In the genomic region with DNA sequence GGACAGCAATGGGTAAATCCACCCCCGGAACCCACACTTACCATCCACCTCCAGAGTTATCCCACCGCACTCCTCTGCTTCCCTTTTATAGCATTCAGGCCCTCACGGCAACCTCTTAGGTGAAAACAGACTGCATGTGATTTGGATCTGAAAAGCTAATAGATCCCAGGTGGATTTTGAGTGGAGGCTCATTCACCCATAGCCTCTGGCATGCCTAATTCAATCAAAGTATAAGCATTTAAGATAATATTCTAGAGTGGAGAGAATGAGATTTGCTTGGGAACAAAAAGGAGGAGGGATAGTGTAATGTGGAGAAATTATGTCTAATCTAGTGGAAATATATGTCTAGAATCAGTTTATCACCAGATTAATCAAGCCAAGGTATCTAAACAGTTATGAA, we compare ENCODE assay signal across 19 cellular contexts. TPM values are rescaled to one million over a fixed set of nuclear protein-coding genes. Genes with fewer than 3 reads are reported as not detected.
DNase-seq lines count a peak whose midpoint lies in the region; ATAC-seq, FAIRE-seq and TF ChIP-seq lines count a peak whose summit lies in the region.
"Had no signal": no experiment of that assay in that cellular context is flagged by ENCODE, and none has a peak within 500 bp of the region (broad histone marks: within the 10 kb centered on the region; RNA-seq: fewer than 3 reads in every experiment).

No MANE protein-coding gene starts in this region.

- H3K4ac ChIP-seq in IMR-90 (ENCODE audit: low read depth, low read length) (no peak overlapping the region), H1 (replicated peaks; ENCODE audit: insufficient read length, low read depth, low read length) (no peak overlapping the region)

- 59 to 70% (median 65%) methylated on average over 3 of the region's 3 CpGs for WGBS in heart left ventricle, 4 donors
- no CpG with 5 or more reads among the region's 3 CpGs for WGBS in IMR-90 (ENCODE audit: extremely low coverage in 2 of 2, insufficient read length in 1 of 2), 2 experiments
- whole genome bisulfite sequencing in H1 (ENCODE audit: extremely low coverage in 1 of 2, insufficient coverage in 1 of 2, insufficient read length in 1 of 2, insufficient replicate concordance in 2 of 2, low coverage in 1 of 2, low lambda C conversion rate in 2 of 2, missing lambda C conversion rate in 1 of 2), 2 experiments: 75% methylated on average over 3 of the region's 3 CpGs; no CpG with 5 or more reads in 1 of the 2 experiments

- H4K5ac ChIP-seq in IMR-90 (ENCODE audit: low read depth, low read length): no peak overlapping the region
- H4K5ac ChIP-seq in H1 (ENCODE audit: insufficient read length, low read depth, low read length): no peak overlapping the region

- no peak overlapping the region for H3K27ac Mint-ChIP-seq in GM23338
- H3K27ac Mint-ChIP-seq: B cell; CD4-positive, alpha-beta T cell; HFFc6 had no signal

- no peak for TF ChIP-seq RAD21 in IMR-90 (IDR thresholded peaks at IDR 0.05; ENCODE audit: low read length)
- no peak for TF ChIP-seq RAD21 in H1 (IDR thresholded peaks at IDR 0.05 in 1 of 2, conservative IDR thresholded peaks at IDR 0.05 in 1 of 2; ENCODE audit: low read depth in 2 of 2, low read length in 2 of 2)

- no peak overlapping the region for H2BK5ac ChIP-seq in IMR-90 (ENCODE audit: low read depth, low read length, poor library complexity, severe bottlenecking)
- no peak overlapping the region for H2BK5ac ChIP-seq in H1 (ENCODE audit: low read depth, low read length)

- no peak for FAIRE-seq in H1 (lab: Jason Lieb, UNC)
- FAIRE-seq: A204.1, GM12878, HepG2, HTR-8/SVneo had no signal

- no peaks in the 10 kb centered on the region for H3K9me1 ChIP-seq in IMR-90 (ENCODE audit: insufficient read depth, low read length)

- H3K4me3 ChIP-seq in heart left ventricle (peak overlapping the region; percentile 3 to 58 (median 52)), GM23338 (no peak overlapping the region), IMR-90 (ENCODE audit: insufficient read depth, low read depth, low read length) (no peak overlapping the region), H1 (ENCODE audit: extremely low read depth in 1 of 4, insufficient read depth in 2 of 4, low read depth in 3 of 4, low read length in 4 of 4) (no peak overlapping the region)
- H3K4me3 ChIP-seq: GM12878, GM23248, HAP-1 had no signal

- H3K56ac ChIP-seq in IMR-90 (ENCODE audit: extremely low read depth, insufficient read depth, low read length): no peak overlapping the region
- H3K56ac ChIP-seq in H1 (replicated peaks; ENCODE audit: insufficient read length, low read depth, low read length): peak overlapping the region; percentile 0

- H2BK120ac ChIP-seq in IMR-90 (ENCODE audit: low read depth, low read length) (no peak overlapping the region), H1 (replicated peaks; ENCODE audit: low read depth, low read length) (peak overlapping the region; percentile 7)

- no peak overlapping the region for H3K18ac ChIP-seq in IMR-90 (ENCODE audit: low read depth, low read length)
- no peak overlapping the region for H3K18ac ChIP-seq in H1 (ENCODE audit: extremely low read depth, low read length)

- TF ChIP-seq CTCF in heart left ventricle (IDR thresholded peaks at IDR 0.05) (no peak), GM23338 (conservative IDR thresholded peaks at IDR 0.05; ENCODE audit: low read depth in 2 of 2) (no peak), IMR-90 (conservative IDR thresholded peaks at IDR 0.05; ENCODE audit: low read depth, low read length) (no peak), H1 (IDR thresholded peaks at IDR 0.05; ENCODE audit: control extremely low read depth in 1 of 3, insufficient read depth in 1 of 3, low read depth in 1 of 3, low read length in 3 of 3) (no peak)

- peaks cover 33% of the 10 kb centered on the region for H3K4me1 Mint-ChIP-seq in GM23338
- H3K4me1 Mint-ChIP-seq: B cell had no signal

- no peaks in the 10 kb centered on the region for H3K23me2 ChIP-seq in H1 (ENCODE audit: low read depth, low read length)

- H3K4me1 ChIP-seq in heart left ventricle: peaks cover 7 to 27% (median 15%) of the 10 kb centered on the region in 12 donors
- H3K4me1 ChIP-seq in GM23338 (ENCODE audit: insufficient read depth): peaks cover 18% of the 10 kb centered on the region
- H3K4me1 ChIP-seq in IMR-90 (ENCODE audit: control insufficient read depth, insufficient read depth, low read length): no peaks in the 10 kb centered on the region
- peaks cover 4 to 13% (median 9%) of the 10 kb centered on the region in 4 experiments for H3K4me1 ChIP-seq in H1 (replicated peaks in 1 of 4; ENCODE audit: control insufficient read depth in 3 of 4, insufficient read depth in 4 of 4, low read length in 3 of 4)
- H3K4me1 ChIP-seq: HAP-1 had no signal

- H3K9me3 Mint-ChIP-seq in GM23338: no peaks in the 10 kb centered on the region
- H3K9me3 Mint-ChIP-seq: CD4-positive, alpha-beta T cell; HFFc6 had no signal

- no peak overlapping the region for H3K9ac ChIP-seq in IMR-90 (ENCODE audit: low read depth, low read length)
- H3K9ac ChIP-seq in H1 (replicated peaks in 1 of 4; ENCODE audit: extremely low read depth in 1 of 4, low read depth in 3 of 4, low read length in 3 of 4): no peak overlapping the region; a peak in 1 of 7 replicates
- H3K9ac ChIP-seq: GM23248 had no signal

- CTCF ChIA-PET in IMR-90 (lab: Yijun Ruan, JAX) (interaction anchor here (0.7 kb wide), 1 partner anchor 7 kb away, joined by 3 read pairs; no protein-coding TSS in a partner anchor), H1 (lab: Charles Lee; ENCODE audit: partially characterized antibody) (interaction anchor here (0.7 to 15.7 kb wide), 7 partner anchors 9 to 109 kb away, joined by 3 to 143 read pairs (median 4); a partner anchor contains a TSS)

- H2BK20ac ChIP-seq in IMR-90 (ENCODE audit: low read depth, low read length): no peak overlapping the region
- H2BK20ac ChIP-seq in H1 (ENCODE audit: low read length): no peak overlapping the region

- no peak overlapping the region for H2AK9ac ChIP-seq in IMR-90 (replicated peaks; ENCODE audit: low read depth, low read length, poor library complexity)

- peaks cover 6% of the 10 kb centered on the region; the same call in 1 of the 2 replicates for H3K9me2 ChIP-seq in GM23338 (ENCODE audit: insufficient read depth)

- H3K4me2 ChIP-seq in GM23338 (no peak overlapping the region), IMR-90 (ENCODE audit: low read depth, low read length) (no peak overlapping the region), H1 (ENCODE audit: insufficient read depth in 1 of 2, low read depth in 2 of 2, low read length in 2 of 2) (no peak overlapping the region)

- BruUV-seq in IMR-90 (replicated peaks; lab: Mats Ljungman, UMichigan): no TSS peak

- H2BK15ac ChIP-seq in IMR-90 (ENCODE audit: low read depth, low read length) (no peak overlapping the region), H1 (ENCODE audit: low read length) (no peak overlapping the region)

- peak overlapping the region in 4 of 12 donors; percentile 3 to 86 (median 78) for H3K27ac ChIP-seq in heart left ventricle
- H3K27ac ChIP-seq in GM23338 (ENCODE audit: low read depth): no peak overlapping the region
- no peak overlapping the region for H3K27ac ChIP-seq in IMR-90 (ENCODE audit: insufficient read depth, low read length)
- no peak overlapping the region for H3K27ac ChIP-seq in H1 (ENCODE audit: low read depth, low read length)
- H3K27ac ChIP-seq: GM23248 had no signal

- no peaks in the 10 kb centered on the region for H3K79me2 ChIP-seq in GM23338 (replicated peaks; ENCODE audit: insufficient read depth)
- H3K79me2 ChIP-seq in H1 (ENCODE audit: control insufficient read depth in 1 of 2, insufficient read depth in 2 of 2, low read length in 2 of 2): no peaks in the 10 kb centered on the region

- no peaks in the 10 kb centered on the region for H4K20me1 ChIP-seq in GM23338 (replicated peaks; ENCODE audit: insufficient read depth)
- no peaks in the 10 kb centered on the region for H4K20me1 ChIP-seq in IMR-90 (ENCODE audit: insufficient read depth, low read length)
- H4K20me1 ChIP-seq in H1 (replicated peaks in 1 of 2; ENCODE audit: control insufficient read depth in 1 of 2, insufficient read depth in 2 of 2, low read length in 2 of 2): no peaks in the 10 kb centered on the region

- POLR2A ChIA-PET in IMR-90 (lab: Charles Lee; ENCODE audit: unreplicated experiment) (no interaction called here), H1 (lab: Charles Lee; ENCODE audit: partially characterized antibody) (no interaction called here)

- no peaks in the 10 kb centered on the region for H3K36me3 ChIP-seq in heart left ventricle
- no peaks in the 10 kb centered on the region for H3K36me3 ChIP-seq in GM23338 (ENCODE audit: insufficient read depth)
- H3K36me3 ChIP-seq in IMR-90 (ENCODE audit: control insufficient read depth, insufficient read depth, low read length): no peaks in the 10 kb centered on the region
- no peaks in the 10 kb centered on the region for H3K36me3 ChIP-seq in H1 (ENCODE audit: control insufficient read depth in 2 of 4, insufficient read depth in 4 of 4, low read length in 3 of 4)
- H3K36me3 ChIP-seq: HAP-1 had no signal

- no peak for ATAC-seq in heart left ventricle
- no peak for ATAC-seq in left cardiac atrium
- ATAC-seq in GM23338: peak; percentile 42; the same call in 2 of the 3 replicates
- no peak for ATAC-seq in IMR-90 (ENCODE audit: low read depth)
- no peak for ATAC-seq in HG02642 (IDR thresholded peaks at IDR 0.05; ENCODE audit: poor library complexity, unreplicated experiment)
- no peak for ATAC-seq in GM18498 (IDR thresholded peaks at IDR 0.05; ENCODE audit: unreplicated experiment)
- ATAC-seq: GM12878, HepG2 had no signal

- DNase-seq in heart left ventricle (no peak), left cardiac atrium (no peak), GM23338 (ENCODE audit: low spot score) (no peak), IMR-90 (no peak), H1 (ENCODE audit: low read depth in 1 of 2, low spot score in 2 of 2) (no peak)
- DNase-seq: C1 segment of cervical spinal cord; CD4-positive, alpha-beta T cell; DMS79; GM23248; HFFc6 had no signal

- H4K91ac ChIP-seq in IMR-90 (ENCODE audit: insufficient read depth, low read depth, low read length) (no peak overlapping the region), H1 (replicated peaks; ENCODE audit: insufficient read length, low read length) (peak overlapping the region; percentile 5)

- H2AK5ac ChIP-seq in IMR-90 (ENCODE audit: low read depth, low read length): peak overlapping the region; percentile 16; the same call in 1 of the 2 replicates
- no peak overlapping the region for H2AK5ac ChIP-seq in H1 (ENCODE audit: low read depth, low read length)

- H2BK12ac ChIP-seq in H1 (ENCODE audit: low read depth, low read length): no peak overlapping the region

- peaks cover 6% of the 10 kb centered on the region for H3K27me3 Mint-ChIP-seq in GM23338 (ENCODE audit: insufficient read depth, low read depth, poor library complexity)
- H3K27me3 Mint-ChIP-seq: B cell; CD4-positive, alpha-beta T cell had no signal

- dilution Hi-C loops in IMR-90 (cut with HindIII; ENCODE audit: low sequenced_read_pairs, unreplicated experiment): no loop called here

- TF ChIP-seq POLR2A in heart left ventricle (IDR thresholded peaks at IDR 0.05) (no peak), IMR-90 (IDR thresholded peaks at IDR 0.05; ENCODE audit: low read depth, low read length) (no peak), H1 (IDR thresholded peaks at IDR 0.05; ENCODE audit: control extremely low read depth in 1 of 2, low read depth in 2 of 2, low read length in 2 of 2) (no peak)

- no peak for TF ChIP-seq EP300 in H1 (IDR thresholded peaks at IDR 0.05; ENCODE audit: borderline replicate concordance in 1 of 2, low read depth in 2 of 2, low read length in 2 of 2)

- H4K8ac ChIP-seq in IMR-90 (ENCODE audit: low read depth in 2 of 2, low read length in 2 of 2) (no peak overlapping the region), H1 (ENCODE audit: extremely low read depth, insufficient read depth, low read length) (no peak overlapping the region)

- H3K14ac ChIP-seq in IMR-90 (replicated peaks; ENCODE audit: low read depth, low read length) (0 out of 2 replicates have a peak overlapping the region, but pooled peaks have one; percentile 29), H1 (ENCODE audit: insufficient read length) (no peak overlapping the region)

- H2AFZ ChIP-seq in GM23338: peak overlapping the region; percentile 93
- no peak overlapping the region for H2AFZ ChIP-seq in IMR-90 (replicated peaks; ENCODE audit: low read length, poor library complexity)
- no peak overlapping the region for H2AFZ ChIP-seq in H1 (ENCODE audit: low read length)
- H2AFZ ChIP-seq: GM23248 had no signal

- H3K4me3 Mint-ChIP-seq in GM23338: no peak overlapping the region
- H3K4me3 Mint-ChIP-seq: B cell; CD4-positive, alpha-beta T cell; HFFc6 had no signal

- H3K36me3 Mint-ChIP-seq in GM23338 (ENCODE audit: low read depth): no peaks in the 10 kb centered on the region

- no peaks in the 10 kb centered on the region for H3K9me3 ChIP-seq in heart left ventricle
- no peaks in the 10 kb centered on the region for H3K9me3 ChIP-seq in IMR-90 (ENCODE audit: control insufficient read depth, insufficient read depth, low read length)
- no peaks in the 10 kb centered on the region for H3K9me3 ChIP-seq in H1 (ENCODE audit: insufficient read depth in 2 of 2, low read depth in 1 of 2, low read length in 1 of 2)
- H3K9me3 ChIP-seq: HAP-1 had no signal

- H3K23ac ChIP-seq in IMR-90 (ENCODE audit: low read depth, low read length): no peak overlapping the region
- no peak overlapping the region for H3K23ac ChIP-seq in H1 (ENCODE audit: insufficient read length)

- H3K27me3 ChIP-seq in heart left ventricle (no peaks in the 10 kb centered on the region), GM23338 (ENCODE audit: insufficient read depth) (no peaks in the 10 kb centered on the region), IMR-90 (ENCODE audit: control insufficient read depth, insufficient read depth, low read length) (no peaks in the 10 kb centered on the region), H1 (replicated peaks in 1 of 4; ENCODE audit: control insufficient read depth in 3 of 4, extremely low read depth in 1 of 4, insufficient read depth in 3 of 4, low read length in 3 of 4) (no peaks in the 10 kb centered on the region)

- H3K79me1 ChIP-seq in IMR-90 (ENCODE audit: low read depth in 1 of 2, low read length in 2 of 2) (no peaks in the 10 kb centered on the region), H1 (ENCODE audit: low read depth, low read length) (no peaks in the 10 kb centered on the region)

- intact Hi-C loops in heart left ventricle (cut with DNase I): loop anchor here in 1 of 10 donors (5.0 kb wide), 1 partner anchor 36 kb away; no protein-coding TSS in a partner anchor
- intact Hi-C loops in left cardiac atrium (cut with DNase I): no loop called here
- intact Hi-C loops in IMR-90 (cut with micrococcal nuclease): no loop called here

- no peaks in the 10 kb centered on the region for H3F3A ChIP-seq in GM23338 (replicated peaks; ENCODE audit: low read depth)

- in situ Hi-C loops in IMR-90 (cut with MboI; ENCODE audit: low sequenced_read_pairs): no loop called here

RNA-seq across cellular contexts. Expression of a gene that starts 17.1 kb away (rescaled TPM):
- 10 to 100 TPM in 8 of 9 donors, 1 to 10 TPM in 1; 8.9 to 50.1 (median 19.4) TPM for total RNA-seq in heart left ventricle
- polyA plus RNA-seq in heart left ventricle: 10 to 100 TPM in 1 of 2 donors, 1 to 10 TPM in 1; 7.1 to 16.0 TPM
- 10 to 100 TPM in 1 of 2 donors, 1 to 10 TPM in 1; 9.7 to 11.2 TPM for total RNA-seq in left cardiac atrium
- total RNA-seq in GM23338 (2014; rRNA removed; shearing (Covaris generic)): 0.21 TPM in 1 of 2 replicates, not detected in the other
- 0.53 TPM in 1 of 2 replicates, not detected in the other for polyA plus RNA-seq in GM23338 (2016; fragmentation: Nextera tagmentation; extraction: Ambion mirVana)
- total RNA-seq in IMR-90 (2012; rRNA removed): 21.7 and 31.9 TPM in 2 replicates
- polyA plus RNA-seq in IMR-90 (2012; rRNA removed): 18.3 and 20.5 TPM in 2 replicates
- polyA plus RNA-seq in IMR-90 (2012; cell fraction: cytosol; rRNA removed): 24.8 and 32.4 TPM in 2 replicates
- polyA plus RNA-seq in IMR-90 (2012; cell fraction: nucleus; rRNA removed; ENCODE audit: low replicate concordance): 45.7 and 80.2 TPM in 2 replicates
- not detected in 2 replicates for total RNA-seq in H1 (2021; fragmentation: NEBNext Ultra II Directional; extraction: Animal tissue kit (Norgen Biotek cat#: 25700))
- polyA plus RNA-seq in H1 (2011; rRNA removed): 0.18 and 0.25 TPM in 2 replicates
- 0.12 TPM for polyA plus RNA-seq in H1 (2011; cell fraction: cytosol; rRNA removed)
- polyA plus RNA-seq in H1 (2011; cell fraction: nucleus; rRNA removed): 0.51 TPM
- polyA plus RNA-seq in H1 (2012, experiment 1 of 2): 0.04 to 0.39 TPM (median 0.06 TPM) in 3 of 4 replicates, not detected in the other
- polyA plus RNA-seq in H1 (2012, experiment 2 of 2): not detected
- polyA plus RNA-seq in H1 (2013, experiment 1 of 2): 0.08 TPM
- polyA plus RNA-seq in H1 (2013, experiment 2 of 2): 0.07 TPM
- polyA minus RNA-seq in H1 (2011; rRNA and poly(A)+ RNA removed): 0.32 TPM in 1 of 2 replicates, not detected in the other
- polyA minus RNA-seq in H1 (2011; cell fraction: cytosol; rRNA and poly(A)+ RNA removed): not detected
- not detected for polyA minus RNA-seq in H1 (2011; cell fraction: nucleus; rRNA and poly(A)+ RNA removed)
- total RNA-seq: G401, HepG2 had no signal
- polyA plus RNA-seq: HepG2 had no signal

Comparison
In these comparisons a context has a peak if more than half of its experiments do, and no peak if none do; other contexts are left out.
1. H3K4me3 ChIP-seq: peak in heart left ventricle (12 of 12); none in GM23338 (single experiment), IMR-90 (single experiment) and H1 (0 of 4).